In genomic region chr7:17940302-17941170, GRCh38 we compare ENCODE assay signal across 8 cellular contexts.
DNase-seq lines count a peak whose midpoint lies in the region; ATAC-seq lines count a peak whose summit lies in the region.

A gene with protein sequence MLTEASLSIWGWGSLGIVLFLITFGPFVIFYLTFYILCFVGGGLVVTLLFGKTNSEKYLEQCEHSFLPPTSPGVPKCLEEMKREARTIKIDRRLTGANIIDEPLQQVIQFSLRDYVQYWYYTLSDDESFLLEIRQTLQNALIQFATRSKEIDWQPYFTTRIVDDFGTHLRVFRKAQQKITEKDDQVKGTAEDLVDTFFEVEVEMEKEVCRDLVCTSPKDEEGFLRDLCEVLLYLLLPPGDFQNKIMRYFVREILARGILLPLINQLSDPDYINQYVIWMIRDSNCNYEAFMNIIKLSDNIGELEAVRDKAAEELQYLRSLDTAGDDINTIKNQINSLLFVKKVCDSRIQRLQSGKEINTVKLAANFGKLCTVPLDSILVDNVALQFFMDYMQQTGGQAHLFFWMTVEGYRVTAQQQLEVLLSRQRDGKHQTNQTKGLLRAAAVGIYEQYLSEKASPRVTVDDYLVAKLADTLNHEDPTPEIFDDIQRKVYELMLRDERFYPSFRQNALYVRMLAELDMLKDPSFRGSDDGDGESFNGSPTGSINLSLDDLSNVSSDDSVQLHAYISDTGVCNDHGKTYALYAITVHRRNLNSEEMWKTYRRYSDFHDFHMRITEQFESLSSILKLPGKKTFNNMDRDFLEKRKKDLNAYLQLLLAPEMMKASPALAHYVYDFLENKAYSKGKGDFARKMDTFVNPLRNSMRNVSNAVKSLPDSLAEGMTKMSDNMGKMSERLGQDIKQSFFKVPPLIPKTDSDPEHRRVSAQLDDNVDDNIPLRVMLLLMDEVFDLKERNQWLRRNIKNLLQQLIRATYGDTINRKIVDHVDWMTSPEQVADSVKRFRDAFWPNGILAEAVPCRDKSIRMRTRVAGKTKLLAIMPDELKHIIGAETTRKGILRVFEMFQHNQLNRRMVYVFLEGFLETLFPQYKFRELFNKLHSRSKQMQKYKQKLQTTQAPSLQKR (minus strand): TSS chr7:17940494. CDS start chr7:17940295, 199 bp downstream.

- peaks cover 8% of the 10 kb centered on the region for H3K4me1 ChIP-seq in effector memory CD4-positive, alpha-beta T cell (ENCODE audit: control insufficient read depth, insufficient read depth, low read length, poor library complexity, severe bottlenecking)

- DNase-seq in COLO829 (ENCODE audit: low spot score), result peak; percentile 88
- DNase-seq in HS-5 (ENCODE audit: low read depth), result peak; percentile 66
- peak; percentile 29 for DNase-seq in NK-92 (lab: John Stamatoyannopoulos, UW; ENCODE audit: unreplicated experiment)
- peak; percentile 92 for DNase-seq in activated CD8-positive, alpha-beta memory T cell treated with anti-CD3 and anti-CD28 coated beads for 24 hours
- DNase-seq in effector memory CD4-positive, alpha-beta T cell, result peak; percentile 80 to 87 (median 83)
- DNase-seq in medulla oblongata (ENCODE audit: extremely low spot score), result peak; percentile 93
- peak; percentile 82 for DNase-seq in stimulated activated CD8-positive, alpha-beta memory T cell treated with anti-CD3 and anti-CD28 coated beads, Interleukin-12 subunit alpha, Interleukin-12 subunit beta, amount 100 ng/mL, for 1 hour (ENCODE audit: low read depth)

- H3K27ac ChIP-seq in effector memory CD4-positive, alpha-beta T cell (ENCODE audit: insufficient read depth, low read length, poor library complexity, severe bottlenecking), result peak within 1 kb of the TSS; percentile 93

- H3K27me3 ChIP-seq in effector memory CD4-positive, alpha-beta T cell (replicated peaks; ENCODE audit: control insufficient read depth, insufficient read depth, low read length, poor library complexity, severe bottlenecking), result no peaks in the 10 kb centered on the region

- ATAC-seq in GM19468 (IDR thresholded peaks at IDR 0.05; ENCODE audit: extremely low read depth, unreplicated experiment), result peak; percentile 97

- no peaks in the 10 kb centered on the region for H3K9me3 ChIP-seq in effector memory CD4-positive, alpha-beta T cell (ENCODE audit: control insufficient read depth, low read length)

- peak within 1 kb of the TSS; percentile 83 for H3K4me3 ChIP-seq in effector memory CD4-positive, alpha-beta T cell (ENCODE audit: insufficient read depth, low read depth, low read length, poor library complexity, severe bottlenecking)

- H3K36me3 ChIP-seq in effector memory CD4-positive, alpha-beta T cell (ENCODE audit: control insufficient read depth, insufficient read depth, low read length), result no peaks in the 10 kb centered on the region

Comparison
In these comparisons a context has a peak if more than half of its experiments do, and no peak if none do; other contexts are left out.
1. Peak in every context shown above with its lines: DNase-seq, ATAC-seq, H3K4me3 ChIP-seq and H3K27ac ChIP-seq.
2. DNase-seq: peak in every context shown above with its lines; median percentile 93 in medulla oblongata; 92 in activated CD8-positive, alpha-beta memory T cell treated with anti-CD3 and anti-CD28 coated beads for 24 hours; 88 in COLO829; 83 in effector memory CD4-positive, alpha-beta T cell; 82 in stimulated activated CD8-positive, alpha-beta memory T cell treated with anti-CD3 and anti-CD28 coated beads, Interleukin-12 subunit alpha, Interleukin-12 subunit beta, amount 100 ng/mL, for 1 hour; 66 in HS-5; 29 in NK-92.